In the genomic region with DNA sequence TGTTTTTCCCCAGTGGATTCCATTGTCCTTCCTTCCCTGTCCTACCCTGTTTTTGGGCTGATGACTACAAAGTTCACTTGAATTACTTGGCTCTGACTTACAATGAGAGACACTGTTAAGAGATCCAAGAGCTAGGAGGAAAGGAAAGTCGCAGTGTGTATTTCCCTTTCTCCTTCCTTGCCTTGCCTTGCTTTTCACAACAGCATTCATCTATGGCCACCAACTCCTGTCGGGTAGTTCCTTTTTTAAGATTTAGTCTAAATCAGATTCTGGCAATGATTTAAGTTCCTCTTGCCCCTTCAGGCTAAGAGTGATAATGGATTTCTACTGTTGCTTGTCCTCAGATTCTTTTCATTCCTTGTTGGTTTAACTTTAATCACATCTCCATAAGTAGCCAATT, we compare ENCODE assay signal across 1 cellular context.
TF ChIP-seq lines count a peak whose summit lies in the region.

No MANE protein-coding gene starts in this region.

TF ChIP-seq in H1, 55 proteins besides CTCF, POLR2A, EP300 and RAD21 (continued from another document):
- TF ChIP-seq, protein P1, sequence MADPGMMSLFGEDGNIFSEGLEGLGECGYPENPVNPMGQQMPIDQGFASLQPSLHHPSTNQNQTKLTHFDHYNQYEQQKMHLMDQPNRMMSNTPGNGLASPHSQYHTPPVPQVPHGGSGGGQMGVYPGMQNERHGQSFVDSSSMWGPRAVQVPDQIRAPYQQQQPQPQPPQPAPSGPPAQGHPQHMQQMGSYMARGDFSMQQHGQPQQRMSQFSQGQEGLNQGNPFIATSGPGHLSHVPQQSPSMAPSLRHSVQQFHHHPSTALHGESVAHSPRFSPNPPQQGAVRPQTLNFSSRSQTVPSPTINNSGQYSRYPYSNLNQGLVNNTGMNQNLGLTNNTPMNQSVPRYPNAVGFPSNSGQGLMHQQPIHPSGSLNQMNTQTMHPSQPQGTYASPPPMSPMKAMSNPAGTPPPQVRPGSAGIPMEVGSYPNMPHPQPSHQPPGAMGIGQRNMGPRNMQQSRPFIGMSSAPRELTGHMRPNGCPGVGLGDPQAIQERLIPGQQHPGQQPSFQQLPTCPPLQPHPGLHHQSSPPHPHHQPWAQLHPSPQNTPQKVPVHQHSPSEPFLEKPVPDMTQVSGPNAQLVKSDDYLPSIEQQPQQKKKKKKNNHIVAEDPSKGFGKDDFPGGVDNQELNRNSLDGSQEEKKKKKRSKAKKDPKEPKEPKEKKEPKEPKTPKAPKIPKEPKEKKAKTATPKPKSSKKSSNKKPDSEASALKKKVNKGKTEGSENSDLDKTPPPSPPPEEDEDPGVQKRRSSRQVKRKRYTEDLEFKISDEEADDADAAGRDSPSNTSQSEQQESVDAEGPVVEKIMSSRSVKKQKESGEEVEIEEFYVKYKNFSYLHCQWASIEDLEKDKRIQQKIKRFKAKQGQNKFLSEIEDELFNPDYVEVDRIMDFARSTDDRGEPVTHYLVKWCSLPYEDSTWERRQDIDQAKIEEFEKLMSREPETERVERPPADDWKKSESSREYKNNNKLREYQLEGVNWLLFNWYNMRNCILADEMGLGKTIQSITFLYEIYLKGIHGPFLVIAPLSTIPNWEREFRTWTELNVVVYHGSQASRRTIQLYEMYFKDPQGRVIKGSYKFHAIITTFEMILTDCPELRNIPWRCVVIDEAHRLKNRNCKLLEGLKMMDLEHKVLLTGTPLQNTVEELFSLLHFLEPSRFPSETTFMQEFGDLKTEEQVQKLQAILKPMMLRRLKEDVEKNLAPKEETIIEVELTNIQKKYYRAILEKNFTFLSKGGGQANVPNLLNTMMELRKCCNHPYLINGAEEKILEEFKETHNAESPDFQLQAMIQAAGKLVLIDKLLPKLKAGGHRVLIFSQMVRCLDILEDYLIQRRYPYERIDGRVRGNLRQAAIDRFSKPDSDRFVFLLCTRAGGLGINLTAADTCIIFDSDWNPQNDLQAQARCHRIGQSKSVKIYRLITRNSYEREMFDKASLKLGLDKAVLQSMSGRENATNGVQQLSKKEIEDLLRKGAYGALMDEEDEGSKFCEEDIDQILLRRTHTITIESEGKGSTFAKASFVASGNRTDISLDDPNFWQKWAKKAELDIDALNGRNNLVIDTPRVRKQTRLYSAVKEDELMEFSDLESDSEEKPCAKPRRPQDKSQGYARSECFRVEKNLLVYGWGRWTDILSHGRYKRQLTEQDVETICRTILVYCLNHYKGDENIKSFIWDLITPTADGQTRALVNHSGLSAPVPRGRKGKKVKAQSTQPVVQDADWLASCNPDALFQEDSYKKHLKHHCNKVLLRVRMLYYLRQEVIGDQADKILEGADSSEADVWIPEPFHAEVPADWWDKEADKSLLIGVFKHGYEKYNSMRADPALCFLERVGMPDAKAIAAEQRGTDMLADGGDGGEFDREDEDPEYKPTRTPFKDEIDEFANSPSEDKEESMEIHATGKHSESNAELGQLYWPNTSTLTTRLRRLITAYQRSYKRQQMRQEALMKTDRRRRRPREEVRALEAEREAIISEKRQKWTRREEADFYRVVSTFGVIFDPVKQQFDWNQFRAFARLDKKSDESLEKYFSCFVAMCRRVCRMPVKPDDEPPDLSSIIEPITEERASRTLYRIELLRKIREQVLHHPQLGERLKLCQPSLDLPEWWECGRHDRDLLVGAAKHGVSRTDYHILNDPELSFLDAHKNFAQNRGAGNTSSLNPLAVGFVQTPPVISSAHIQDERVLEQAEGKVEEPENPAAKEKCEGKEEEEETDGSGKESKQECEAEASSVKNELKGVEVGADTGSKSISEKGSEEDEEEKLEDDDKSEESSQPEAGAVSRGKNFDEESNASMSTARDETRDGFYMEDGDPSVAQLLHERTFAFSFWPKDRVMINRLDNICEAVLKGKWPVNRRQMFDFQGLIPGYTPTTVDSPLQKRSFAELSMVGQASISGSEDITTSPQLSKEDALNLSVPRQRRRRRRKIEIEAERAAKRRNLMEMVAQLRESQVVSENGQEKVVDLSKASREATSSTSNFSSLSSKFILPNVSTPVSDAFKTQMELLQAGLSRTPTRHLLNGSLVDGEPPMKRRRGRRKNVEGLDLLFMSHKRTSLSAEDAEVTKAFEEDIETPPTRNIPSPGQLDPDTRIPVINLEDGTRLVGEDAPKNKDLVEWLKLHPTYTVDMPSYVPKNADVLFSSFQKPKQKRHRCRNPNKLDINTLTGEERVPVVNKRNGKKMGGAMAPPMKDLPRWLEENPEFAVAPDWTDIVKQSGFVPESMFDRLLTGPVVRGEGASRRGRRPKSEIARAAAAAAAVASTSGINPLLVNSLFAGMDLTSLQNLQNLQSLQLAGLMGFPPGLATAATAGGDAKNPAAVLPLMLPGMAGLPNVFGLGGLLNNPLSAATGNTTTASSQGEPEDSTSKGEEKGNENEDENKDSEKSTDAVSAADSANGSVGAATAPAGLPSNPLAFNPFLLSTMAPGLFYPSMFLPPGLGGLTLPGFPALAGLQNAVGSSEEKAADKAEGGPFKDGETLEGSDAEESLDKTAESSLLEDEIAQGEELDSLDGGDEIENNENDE (IDR thresholded peaks at IDR 0.05; ENCODE audit: insufficient replicate concordance, low read length) = no peak
- no peak for TF ChIP-seq CTBP2 (IDR thresholded peaks at IDR 0.05; ENCODE audit: borderline replicate concordance, insufficient read depth, insufficient read length, low read length)
- no peak for TF ChIP-seq TAF7 (optimal IDR thresholded peaks at IDR 0.05; ENCODE audit: borderline replicate concordance, low read depth, low read length)
- no peak for TF ChIP-seq TEAD4 (IDR thresholded peaks at IDR 0.05; ENCODE audit: low read depth, low read length)
- no peak for TF ChIP-seq SP2 (IDR thresholded peaks at IDR 0.05; ENCODE audit: low read length)
- no peak for TF ChIP-seq ZNF274 (IDR thresholded peaks at IDR 0.05; ENCODE audit: borderline replicate concordance, extremely low read depth, low read length)
- TF ChIP-seq RNF2 (IDR thresholded peaks at IDR 0.05; ENCODE audit: borderline replicate concordance, low read depth, low read length, missing control alignments, poor library complexity, severe bottlenecking) = no peak
- no peak for TF ChIP-seq CBX5 (IDR thresholded peaks at IDR 0.05; ENCODE audit: low read depth, low read length)
- TF ChIP-seq BRCA1 (IDR thresholded peaks at IDR 0.05; ENCODE audit: low read depth, low read length) = no peak
